9 cellular contexts compared by ENCODE assay signal in the genomic region with DNA sequence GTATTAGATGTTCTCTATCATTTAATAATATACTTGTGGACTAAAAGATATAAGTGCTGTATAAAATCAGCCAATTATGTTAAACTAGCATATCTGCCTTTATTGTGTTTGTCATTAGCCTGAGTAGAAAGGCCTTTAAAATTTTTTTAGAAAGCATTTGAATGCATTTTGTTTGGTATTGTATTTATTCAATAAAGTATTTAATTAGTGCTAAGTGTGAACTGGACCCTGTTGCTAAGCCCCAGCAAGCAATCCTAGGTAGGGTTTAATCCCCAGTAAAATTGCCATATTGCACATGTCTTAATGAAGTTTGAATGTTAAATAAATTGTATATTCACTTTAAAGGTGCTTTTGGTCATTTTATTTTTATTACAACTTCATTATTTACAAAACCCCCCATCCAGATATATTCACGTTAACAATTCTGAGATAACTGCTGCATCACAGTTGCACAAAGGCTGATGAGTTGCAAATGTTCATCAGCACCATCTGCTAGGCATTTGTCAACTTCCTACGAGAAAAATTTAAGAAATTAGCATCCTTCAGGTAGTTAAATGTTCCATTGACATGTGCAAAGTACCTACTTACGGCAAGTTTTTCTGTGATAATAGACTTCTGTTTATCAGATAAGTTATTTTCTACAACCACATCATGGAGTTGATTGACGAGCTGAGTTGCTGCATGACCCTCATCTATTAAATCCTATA. TPM values are rescaled to one million over a fixed set of nuclear protein-coding genes. Genes with fewer than 3 reads are reported as not detected.
DNase-seq lines count a peak whose midpoint lies in the region; ATAC-seq, FAIRE-seq and TF ChIP-seq lines count a peak whose summit lies in the region.
"Had no signal": no experiment of that assay in that cellular context is flagged by ENCODE, and none has a peak within 500 bp of the region (broad histone marks: within the 10 kb centered on the region; RNA-seq: fewer than 3 reads in every experiment).

No MANE protein-coding gene starts in this region.

- H2AFZ ChIP-seq in H1 (ENCODE audit: low read length), result no peak overlapping the region

- no peaks in the 10 kb centered on the region for H3K9me3 ChIP-seq in CD8-positive, alpha-beta T cell (ENCODE audit: low read length)
- H3K9me3 ChIP-seq in Panc1 (ENCODE audit: control insufficient read depth, insufficient read depth, low read depth, low read length), result no peaks in the 10 kb centered on the region
- no peaks in the 10 kb centered on the region for H3K9me3 ChIP-seq in H1 (ENCODE audit: insufficient read depth in 2 of 2, low read depth in 1 of 2, low read length in 1 of 2)
- H3K9me3 ChIP-seq: Peyer's patch had no signal

- peaks cover 53% of the 10 kb centered on the region for H3K4me1 Mint-ChIP-seq in CD8-positive, alpha-beta T cell (ENCODE audit: low read depth)
- peaks cover 39% of the 10 kb centered on the region for H3K4me1 Mint-ChIP-seq in activated CD4-positive, alpha-beta T cell treated with anti-CD3 and anti-CD28 coated beads, Interleukin-2, amount 10 ng/mL, durations not matched to agents 24 days and 14 days

- H3K27ac ChIP-seq in CD8-positive, alpha-beta T cell (ENCODE audit: low read depth, low read length), result no peak overlapping the region
- H3K27ac ChIP-seq in Panc1 (ENCODE audit: low read length) (peak overlapping the region; percentile 48; the same call in 1 of the 2 replicates), H1 (ENCODE audit: low read depth, low read length) (no peak overlapping the region)
- H3K27ac ChIP-seq: Peyer's patch had no signal

- no peak overlapping the region for H2BK20ac ChIP-seq in H1 (ENCODE audit: low read length)

- no peak overlapping the region for H3K23ac ChIP-seq in H1 (ENCODE audit: insufficient read length)

- no peak overlapping the region for H3K9ac ChIP-seq in H1 (replicated peaks in 1 of 4; ENCODE audit: extremely low read depth in 1 of 4, low read depth in 3 of 4, low read length in 3 of 4)

- H2BK12ac ChIP-seq in H1 (ENCODE audit: low read depth, low read length), result no peak overlapping the region

- H3K36me3 ChIP-seq in CD8-positive, alpha-beta T cell (ENCODE audit: insufficient read depth, low read length), result peaks cover 56% of the 10 kb centered on the region
- H3K36me3 ChIP-seq in Panc1 (ENCODE audit: control insufficient read depth, insufficient read depth, low read length) (peaks cover 61% of the 10 kb centered on the region), H1 (ENCODE audit: control insufficient read depth in 2 of 4, insufficient read depth in 4 of 4, low read length in 3 of 4) (peaks cover 42 to 95% (median 81%) of the 10 kb centered on the region in 4 experiments)

- BruUV-seq in Panc1 (replicated peaks; lab: Mats Ljungman, UMichigan), result no TSS peak

- no peak overlapping the region for H4K5ac ChIP-seq in H1 (ENCODE audit: insufficient read length, low read depth, low read length)

- no peaks in the 10 kb centered on the region for H3K27me3 ChIP-seq in CD8-positive, alpha-beta T cell (ENCODE audit: insufficient read depth, low read length)
- H3K27me3 ChIP-seq in Panc1 (ENCODE audit: control insufficient read depth, insufficient read depth, low read length) (no peaks in the 10 kb centered on the region), H1 (replicated peaks in 1 of 4; ENCODE audit: control insufficient read depth in 3 of 4, extremely low read depth in 1 of 4, insufficient read depth in 3 of 4, low read length in 3 of 4) (no peaks in the 10 kb centered on the region)
- H3K27me3 ChIP-seq: Peyer's patch had no signal

- no peak overlapping the region for H3K18ac ChIP-seq in H1 (ENCODE audit: extremely low read depth, low read length)

- H3K23me2 ChIP-seq in H1 (ENCODE audit: low read depth, low read length), result peaks cover 6% of the 10 kb centered on the region

- H4K20me1 ChIP-seq in H1 (replicated peaks in 1 of 2; ENCODE audit: control insufficient read depth in 1 of 2, insufficient read depth in 2 of 2, low read length in 2 of 2), result peaks cover 20 to 23% of the 10 kb centered on the region in 2 experiments

- H3K4me3 ChIP-seq in CD8-positive, alpha-beta T cell (ENCODE audit: low read depth, low read length), result no peak overlapping the region
- H3K4me3 ChIP-seq in Panc1 (ENCODE audit: low read depth in 2 of 2, low read length in 2 of 2) (no peak overlapping the region), H1 (ENCODE audit: extremely low read depth in 1 of 4, insufficient read depth in 2 of 4, low read depth in 3 of 4, low read length in 4 of 4) (no peak overlapping the region)
- H3K4me3 ChIP-seq: Peyer's patch had no signal

- H4K8ac ChIP-seq in H1 (ENCODE audit: extremely low read depth, insufficient read depth, low read length), result no peak overlapping the region

- H2AK5ac ChIP-seq in H1 (ENCODE audit: low read depth, low read length), result no peak overlapping the region

- no peaks in the 10 kb centered on the region for H3K9me3 Mint-ChIP-seq in CD8-positive, alpha-beta T cell
- no peaks in the 10 kb centered on the region for H3K9me3 Mint-ChIP-seq in activated CD4-positive, alpha-beta T cell treated with anti-CD3 and anti-CD28 coated beads, Interleukin-2, amount 10 ng/mL, durations not matched to agents 24 days and 14 days

- no peak for TF ChIP-seq RAD21 in H1 (IDR thresholded peaks at IDR 0.05 in 1 of 2, conservative IDR thresholded peaks at IDR 0.05 in 1 of 2; ENCODE audit: low read depth in 2 of 2, low read length in 2 of 2)

- peaks cover 45% of the 10 kb centered on the region for H3K4me1 ChIP-seq in CD8-positive, alpha-beta T cell (ENCODE audit: insufficient read depth, low read length)
- peaks cover 49% of the 10 kb centered on the region for H3K4me1 ChIP-seq in Panc1 (ENCODE audit: control insufficient read depth, insufficient read depth, low read length)
- peaks cover 0 to 2% (median 0%) of the 10 kb centered on the region in 4 experiments; a peak in 2 of 7 replicates for H3K4me1 ChIP-seq in H1 (replicated peaks in 1 of 4; ENCODE audit: control insufficient read depth in 3 of 4, insufficient read depth in 4 of 4, low read length in 3 of 4)

- H2BK5ac ChIP-seq in H1 (ENCODE audit: low read depth, low read length), result no peak overlapping the region

- H3K79me2 ChIP-seq in H1 (ENCODE audit: control insufficient read depth in 1 of 2, insufficient read depth in 2 of 2, low read length in 2 of 2), result peaks cover 6 to 32% of the 10 kb centered on the region in 2 experiments

- TF ChIP-seq CTCF in CD8-positive, alpha-beta T cell (IDR thresholded peaks at IDR 0.05), result no peak
- TF ChIP-seq CTCF in Panc1 (IDR thresholded peaks at IDR 0.05) (no peak), H1 (IDR thresholded peaks at IDR 0.05; ENCODE audit: control extremely low read depth in 1 of 3, insufficient read depth in 1 of 3, low read depth in 1 of 3, low read length in 3 of 3) (no peak)

- peak overlapping the region; percentile 25 for H3K27ac Mint-ChIP-seq in CD8-positive, alpha-beta T cell
- no peak overlapping the region for H3K27ac Mint-ChIP-seq in activated CD4-positive, alpha-beta T cell treated with anti-CD3 and anti-CD28 coated beads, Interleukin-2, amount 10 ng/mL, durations not matched to agents 24 days and 14 days

- no peak overlapping the region for H2BK120ac ChIP-seq in H1 (replicated peaks; ENCODE audit: low read depth, low read length)

- no peak overlapping the region for H3K4me2 ChIP-seq in H1 (ENCODE audit: insufficient read depth in 1 of 2, low read depth in 2 of 2, low read length in 2 of 2)

- H3K79me1 ChIP-seq in H1 (ENCODE audit: low read depth, low read length), result no peaks in the 10 kb centered on the region

- H3K4me3 Mint-ChIP-seq in CD8-positive, alpha-beta T cell, result no peak overlapping the region
- no peak overlapping the region for H3K4me3 Mint-ChIP-seq in activated CD4-positive, alpha-beta T cell treated with anti-CD3 and anti-CD28 coated beads, Interleukin-2, amount 10 ng/mL, durations not matched to agents 24 days and 14 days

- intact Hi-C loops in CD8-positive, alpha-beta T cell (cut with DNase I, micrococcal nuclease), result no loop called here
- intact Hi-C loops in Panc1 (cut with micrococcal nuclease; ENCODE audit: unreplicated experiment), result no loop called here
- intact Hi-C loops in activated CD4-positive, alpha-beta T cell treated with anti-CD3 and anti-CD28 coated beads, Interleukin-2, amount 10 ng/mL, durations not matched to agents 24 days and 14 days (cut with micrococcal nuclease), result loop anchor here (10.0 kb wide), 1 partner anchor 175 kb away; a partner anchor contains a TSS

- no peak for TF ChIP-seq EP300 in H1 (IDR thresholded peaks at IDR 0.05; ENCODE audit: borderline replicate concordance in 1 of 2, low read depth in 2 of 2, low read length in 2 of 2)

- H2BK15ac ChIP-seq in H1 (ENCODE audit: low read length), result no peak overlapping the region

- DNase-seq in CD8-positive, alpha-beta T cell, result no peak
- DNase-seq in ELR (ENCODE audit: low read depth) (peak; percentile 63), Panc1 (ENCODE audit: low read depth, low spot score) (no peak), H1 (ENCODE audit: low read depth in 1 of 2, low spot score in 2 of 2) (no peak), iPS-NIHi11 (ENCODE audit: low spot score) (no peak), occipital lobe (lab: John Stamatoyannopoulos, UW) (no peak)
- DNase-seq in activated CD4-positive, alpha-beta T cell treated with anti-CD3 and anti-CD28 coated beads, Interleukin-2, amount 10 ng/mL, durations not matched to agents 24 days and 14 days, result no peak
- DNase-seq: activated CD4-positive, alpha-beta T cell treated with anti-CD3 and anti-CD28 coated beads for 1 hour; Peyer's patch had no signal

- POLR2A ChIA-PET in CD8-positive, alpha-beta T cell (lab: Charles Lee), result interaction anchor here (0.6 to 2.3 kb wide), 4 partner anchors 16 to 277 kb away, joined by 3 to 6 read pairs (median 4); no protein-coding TSS in a partner anchor
- POLR2A ChIA-PET in Panc1 (lab: Charles Lee) (no interaction called here), H1 (lab: Charles Lee; ENCODE audit: partially characterized antibody) (interaction anchor here (0.7 to 7.6 kb wide), 29 partner anchors 10 to 856 kb away, joined by 3 to 166 read pairs (median 4); a partner anchor contains a TSS)

- H3K27me3 Mint-ChIP-seq in CD8-positive, alpha-beta T cell (ENCODE audit: low read depth), result no peaks in the 10 kb centered on the region
- H3K27me3 Mint-ChIP-seq in activated CD4-positive, alpha-beta T cell treated with anti-CD3 and anti-CD28 coated beads, Interleukin-2, amount 10 ng/mL, durations not matched to agents 24 days and 14 days, result no peaks in the 10 kb centered on the region

- H3K4ac ChIP-seq in H1 (replicated peaks; ENCODE audit: insufficient read length, low read depth, low read length), result no peak overlapping the region

- in situ Hi-C loops in Panc1 (cut with HindIII; ENCODE audit: low pct_unique_long_range_greater_than_20kb, low sequenced_read_pairs), result no loop called here

- H3K14ac ChIP-seq in H1 (ENCODE audit: insufficient read length), result no peak overlapping the region

- FAIRE-seq in H1 (lab: Jason Lieb, UNC), result no peak

- 79% methylated on average over 4 of the region's 4 CpGs; no CpG with 5 or more reads in 1 of the 2 experiments for WGBS in H1 (ENCODE audit: extremely low coverage in 1 of 2, insufficient coverage in 1 of 2, insufficient read length in 1 of 2, insufficient replicate concordance in 2 of 2, low coverage in 1 of 2, low lambda C conversion rate in 2 of 2, missing lambda C conversion rate in 1 of 2), 2 experiments

- CTCF ChIA-PET in CD8-positive, alpha-beta T cell (lab: Charles Lee), result interaction anchor here (0.5 kb wide), 1 partner anchor 60 kb away, joined by 3 read pairs; no protein-coding TSS in a partner anchor
- CTCF ChIA-PET in Panc1 (lab: Charles Lee) (no interaction called here), H1 (lab: Charles Lee; ENCODE audit: partially characterized antibody) (interaction anchor here (1.6 kb wide), 1 partner anchor 200 kb away, joined by 7 read pairs; no protein-coding TSS in a partner anchor)

- no peak overlapping the region for H4K91ac ChIP-seq in H1 (replicated peaks; ENCODE audit: insufficient read length, low read length)

- H3K56ac ChIP-seq in H1 (replicated peaks; ENCODE audit: insufficient read length, low read depth, low read length), result no peak overlapping the region

- ATAC-seq in CD8-positive, alpha-beta T cell, result peak; percentile 7
- ATAC-seq in Panc1, result no peak

- no peak; a peak in 1 of 3 replicates for TF ChIP-seq POLR2A in H1 (IDR thresholded peaks at IDR 0.05; ENCODE audit: control extremely low read depth in 1 of 2, low read depth in 2 of 2, low read length in 2 of 2)

- peaks cover 87% of the 10 kb centered on the region for H3K36me3 Mint-ChIP-seq in CD8-positive, alpha-beta T cell
- peaks cover 82% of the 10 kb centered on the region for H3K36me3 Mint-ChIP-seq in activated CD4-positive, alpha-beta T cell treated with anti-CD3 and anti-CD28 coated beads, Interleukin-2, amount 10 ng/mL, durations not matched to agents 24 days and 14 days (ENCODE audit: low read depth)

RNA-seq across cellular contexts. Expression of a gene that starts 6.3 kb away (rescaled TPM):
- total RNA-seq in CD8-positive, alpha-beta T cell, result 100 to 1,000 TPM; 934 to 978 TPM
- total RNA-seq in Panc1 (2021; ENCODE audit: unreplicated experiment), result 219 TPM
- 126 TPM for polyA plus RNA-seq in Panc1 (2012; ENCODE audit: insufficient read length)
- 596 and 604 TPM in 2 replicates for total RNA-seq in H1 (2021; fragmentation: NEBNext Ultra II Directional; extraction: Animal tissue kit (Norgen Biotek cat#: 25700))
- 401 and 527 TPM in 2 replicates for polyA plus RNA-seq in H1 (2011; rRNA removed)
- 703 TPM for polyA plus RNA-seq in H1 (2011; cell fraction: cytosol; rRNA removed)
- 238 TPM for polyA plus RNA-seq in H1 (2011; cell fraction: nucleus; rRNA removed)
- polyA plus RNA-seq in H1 (2012, experiment 1 of 2), result 451 to 490 TPM (median 461 TPM) in 4 replicates
- 41.8 TPM for polyA plus RNA-seq in H1 (2012, experiment 2 of 2)
- 347 TPM for polyA plus RNA-seq in H1 (2013, experiment 1 of 2)
- 339 TPM for polyA plus RNA-seq in H1 (2013, experiment 2 of 2)
- 304 and 361 TPM in 2 replicates for polyA minus RNA-seq in H1 (2011; rRNA and poly(A)+ RNA removed)
- polyA minus RNA-seq in H1 (2011; cell fraction: cytosol; rRNA and poly(A)+ RNA removed), result 434 TPM
- 679 TPM for polyA minus RNA-seq in H1 (2011; cell fraction: nucleus; rRNA and poly(A)+ RNA removed)
- total RNA-seq in activated CD4-positive, alpha-beta T cell treated with anti-CD3 and anti-CD28 coated beads, Interleukin-2, amount 10 ng/mL, durations not matched to agents 24 days and 14 days, result 502 and 507 TPM in 2 replicates
- total RNA-seq in occipital lobe, result 1,423 TPM

RNA-seq across cellular contexts. Expression of a gene that starts 16.6 kb away (rescaled TPM):
- total RNA-seq in CD8-positive, alpha-beta T cell, result 10 to 100 TPM; 12.7 to 13.9 TPM
- total RNA-seq in Panc1 (2021; ENCODE audit: unreplicated experiment), result 70.7 TPM
- 28.4 TPM for polyA plus RNA-seq in Panc1 (2012; ENCODE audit: insufficient read length)
- total RNA-seq in H1 (2021; fragmentation: NEBNext Ultra II Directional; extraction: Animal tissue kit (Norgen Biotek cat#: 25700)), result 86.9 and 100 TPM in 2 replicates
- 17.5 and 21.8 TPM in 2 replicates for polyA plus RNA-seq in H1 (2011; rRNA removed)
- polyA plus RNA-seq in H1 (2011; cell fraction: cytosol; rRNA removed), result 49.9 TPM
- 31.1 TPM for polyA plus RNA-seq in H1 (2011; cell fraction: nucleus; rRNA removed)
- polyA plus RNA-seq in H1 (2012, experiment 1 of 2), result 96.9 to 123 TPM (median 107 TPM) in 4 replicates
- polyA plus RNA-seq in H1 (2012, experiment 2 of 2), result 26.1 TPM
- 79.6 TPM for polyA plus RNA-seq in H1 (2013, experiment 1 of 2)
- polyA plus RNA-seq in H1 (2013, experiment 2 of 2), result 77.3 TPM
- polyA minus RNA-seq in H1 (2011; rRNA and poly(A)+ RNA removed), result 21.4 and 22.1 TPM in 2 replicates
- polyA minus RNA-seq in H1 (2011; cell fraction: cytosol; rRNA and poly(A)+ RNA removed), result 21.3 TPM
- polyA minus RNA-seq in H1 (2011; cell fraction: nucleus; rRNA and poly(A)+ RNA removed), result 32.2 TPM
- total RNA-seq in activated CD4-positive, alpha-beta T cell treated with anti-CD3 and anti-CD28 coated beads, Interleukin-2, amount 10 ng/mL, durations not matched to agents 24 days and 14 days, result 116 and 119 TPM in 2 replicates
- 29.8 TPM for total RNA-seq in occipital lobe

RNA-seq across cellular contexts. Expression of a gene that starts 52.8 kb away (rescaled TPM):
- not detected for total RNA-seq in CD8-positive, alpha-beta T cell
- total RNA-seq in Panc1 (2021; ENCODE audit: unreplicated experiment) (not detected), occipital lobe (not detected)
- polyA plus RNA-seq in Panc1 (2012; ENCODE audit: insufficient read length), result not detected
- not detected in 2 replicates for total RNA-seq in H1 (2021; fragmentation: NEBNext Ultra II Directional; extraction: Animal tissue kit (Norgen Biotek cat#: 25700))
- not detected in 2 replicates for polyA plus RNA-seq in H1 (2011; rRNA removed)
- not detected for polyA plus RNA-seq in H1 (2011; cell fraction: cytosol; rRNA removed)
- polyA plus RNA-seq in H1 (2011; cell fraction: nucleus; rRNA removed), result not detected
- polyA plus RNA-seq in H1 (2012, experiment 1 of 2), result not detected in 4 replicates
- polyA plus RNA-seq in H1 (2012, experiment 2 of 2), result not detected
- not detected for polyA plus RNA-seq in H1 (2013, experiment 1 of 2)
- polyA plus RNA-seq in H1 (2013, experiment 2 of 2), result not detected
- 0.05 TPM in 1 of 2 replicates, not detected in the other for polyA minus RNA-seq in H1 (2011; rRNA and poly(A)+ RNA removed)
- not detected for polyA minus RNA-seq in H1 (2011; cell fraction: cytosol; rRNA and poly(A)+ RNA removed)
- not detected for polyA minus RNA-seq in H1 (2011; cell fraction: nucleus; rRNA and poly(A)+ RNA removed)
- total RNA-seq in activated CD4-positive, alpha-beta T cell treated with anti-CD3 and anti-CD28 coated beads, Interleukin-2, amount 10 ng/mL, durations not matched to agents 24 days and 14 days, result not detected in 2 replicates
